2 cellular contexts compared by ENCODE assay signal in genomic region chr7:122455108-122455507, GRCh38.
TF ChIP-seq lines count a peak whose summit lies in the region.

No MANE protein-coding gene starts in this region.

TF ChIP-seq in IMR-90, 13 proteins besides CTCF, POLR2A, EP300 and RAD21:
- TF ChIP-seq NFE2L2 (IDR thresholded peaks at IDR 0.05; ENCODE audit: low read depth, low read length): 0 out of 2 replicates have a peak, but pooled peaks have one; percentile 46
- TF ChIP-seq MXI1 (IDR thresholded peaks at IDR 0.05; ENCODE audit: borderline replicate concordance, low read depth, low read length): no peak
- TF ChIP-seq RFX5 (IDR thresholded peaks at IDR 0.05; ENCODE audit: low read depth, low read length): no peak
- no peak for TF ChIP-seq FOS (IDR thresholded peaks at IDR 0.05; ENCODE audit: low read depth, low read length)
- TF ChIP-seq MAZ (IDR thresholded peaks at IDR 0.05; ENCODE audit: borderline replicate concordance, low read depth, low read length): no peak

TF ChIP-seq in H1, 55 proteins besides CTCF, POLR2A, EP300 and RAD21:
- TF ChIP-seq CREB1 (IDR thresholded peaks at IDR 0.05) (no peak), BCL11A (IDR thresholded peaks at IDR 0.05; ENCODE audit: low read depth in 2 of 2, low read length in 2 of 2) (no peak), HDAC2 (IDR thresholded peaks at IDR 0.05; ENCODE audit: borderline replicate concordance in 1 of 2, low read depth in 2 of 2, low read length in 2 of 2) (no peak), NANOG (IDR thresholded peaks at IDR 0.05; ENCODE audit: insufficient read depth, low read depth, low read length, poor library complexity, severe bottlenecking) (no peak)
